In the genomic region with DNA sequence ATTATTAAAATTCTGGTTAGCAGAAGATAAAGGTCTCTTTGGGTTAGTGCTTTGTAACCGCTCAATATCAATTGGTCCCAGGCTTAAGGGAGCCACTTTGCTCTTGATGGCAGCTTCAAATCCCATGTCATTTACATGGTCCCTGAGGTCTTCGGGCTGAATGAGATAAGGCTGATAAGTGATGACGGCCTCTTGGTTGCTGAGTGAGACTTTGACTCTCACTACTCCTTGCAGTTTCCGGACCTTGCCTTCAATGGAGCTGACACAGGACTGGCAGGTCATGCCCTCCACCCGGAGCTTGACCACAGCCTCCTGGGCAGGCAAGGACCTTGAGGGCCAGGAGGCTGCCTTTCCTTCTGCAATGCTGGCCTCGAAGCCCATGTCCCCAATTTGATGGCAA, we compare ENCODE assay signal across 1 cellular context.
TF ChIP-seq lines count a peak whose summit lies in the region.

No MANE protein-coding gene starts in this region.

TF ChIP-seq in K562, 482 proteins besides CTCF, POLR2A, EP300 and RAD21 (continued from another document):
- TF ChIP-seq NBN (IDR thresholded peaks at IDR 0.05; ENCODE audit: low read depth) (0 out of 2 replicates have a peak, but pooled peaks have one; percentile 33), NCOA2 (IDR thresholded peaks at IDR 0.05; ENCODE audit: partially characterized antibody in 2 of 2) (peak in 1 of 2 experiments; percentile 79), PHTF2 (CRISPR knock-in tag; IDR thresholded peaks at IDR 0.05) (no peak), PPARD (CRISPR knock-in tag; IDR thresholded peaks at IDR 0.05) (no peak), ETV1 (tag; conservative IDR thresholded peaks at IDR 0.05; ENCODE audit: low read depth) (peak; percentile 28; the same call in 1 of the 2 replicates), TOE1 (IDR thresholded peaks at IDR 0.05; ENCODE audit: borderline replicate concordance) (no peak), TOE1 (CRISPR knock-in tag; IDR thresholded peaks at IDR 0.05; ENCODE audit: borderline replicate concordance, low read depth) (no peak), SP1 (CRISPR knock-in tag; IDR thresholded peaks at IDR 0.05) (0 out of 2 replicates have a peak, but pooled peaks have one; percentile 34), STAT5B (CRISPR knock-in tag; IDR thresholded peaks at IDR 0.05) (no peak), MEIS2 (IDR thresholded peaks at IDR 0.05; ENCODE audit: partially characterized antibody) (peak; percentile 84), JUND (IDR thresholded peaks at IDR 0.05; ENCODE audit: borderline replicate concordance, low read depth, low read length) (peak; percentile 72; the same call in 1 of the 2 replicates), JUND (tag; IDR thresholded peaks at IDR 0.05; ENCODE audit: borderline replicate concordance, low read depth, low read length) (peak; percentile 54; the same call in 1 of the 3 replicates), NFE2 (IDR thresholded peaks at IDR 0.05; ENCODE audit: low read depth) (no peak), FOXK1 (CRISPR knock-in tag; IDR thresholded peaks at IDR 0.05; ENCODE audit: borderline replicate concordance) (no peak), RBM39 (optimal IDR thresholded peaks at IDR 0.05; ENCODE audit: low read depth, low read length) (no peak), THRAP3 (IDR thresholded peaks at IDR 0.05; ENCODE audit: borderline replicate concordance) (no peak), NFATC3 (IDR thresholded peaks at IDR 0.05) (no peak), CBFA2T2 (conservative IDR thresholded peaks at IDR 0.05) (peak; percentile 76), CREM (IDR thresholded peaks at IDR 0.05; ENCODE audit: low read depth) (peak; percentile 73), FOXP1 (CRISPR knock-in tag; IDR thresholded peaks at IDR 0.05) (no peak), C11orf30 (IDR thresholded peaks at IDR 0.05; ENCODE audit: low read depth) (no peak), ATF7 (IDR thresholded peaks at IDR 0.05) (peak; percentile 14; the same call in 1 of the 2 replicates), CBFA2T3 (IDR thresholded peaks at IDR 0.05) (peak; percentile 87), ZNF121 (CRISPR knock-in tag; conservative IDR thresholded peaks at IDR 0.05) (no peak), CBX3 (IDR thresholded peaks at IDR 0.05; ENCODE audit: borderline replicate concordance in 1 of 2, low read length in 2 of 2) (peak in 1 of 2 experiments; percentile 37; a peak in 1 of 3 replicates), ZNF778 (CRISPR knock-in tag; IDR thresholded peaks at IDR 0.05) (no peak), FOXA3 (CRISPR knock-in tag; conservative IDR thresholded peaks at IDR 0.05 in 1 of 2, IDR thresholded peaks at IDR 0.05 in 1 of 2) (0 out of 4 replicates have a peak, but pooled peaks of 1 of the 2 experiments have one; percentile 15), RCOR1 (IDR thresholded peaks at IDR 0.05; ENCODE audit: borderline replicate concordance in 1 of 2, low read depth in 2 of 2, low read length in 2 of 2) (peak in 1 of 2 experiments; percentile 56; a peak in 1 of 4 replicates), SOX6 (IDR thresholded peaks at IDR 0.05) (0 out of 2 replicates have a peak, but pooled peaks have one; percentile 32), MTA2 (IDR thresholded peaks at IDR 0.05; ENCODE audit: low read depth) (0 out of 2 replicates have a peak, but pooled peaks have one; percentile 28), TEAD4 (IDR thresholded peaks at IDR 0.05; ENCODE audit: low read length) (peak; percentile 49), TEAD4 (CRISPR knock-in tag; IDR thresholded peaks at IDR 0.05; ENCODE audit: borderline replicate concordance) (no peak), ZNF518B (CRISPR knock-in tag; IDR thresholded peaks at IDR 0.05) (no peak), CTCFL (IDR thresholded peaks at IDR 0.05; ENCODE audit: borderline replicate concordance, insufficient read depth, low read depth, low read length, poor library complexity, severe bottlenecking) (no peak), HMGXB4 (CRISPR knock-in tag; IDR thresholded peaks at IDR 0.05) (no peak), EHMT2 (IDR thresholded peaks at IDR 0.05) (peak; percentile 67; the same call in 1 of the 2 replicates), NCOA6 (IDR thresholded peaks at IDR 0.05) (no peak), CXXC5 (CRISPR knock-in tag; IDR thresholded peaks at IDR 0.05) (peak; percentile 60)
- TF ChIP-seq, protein P1, sequence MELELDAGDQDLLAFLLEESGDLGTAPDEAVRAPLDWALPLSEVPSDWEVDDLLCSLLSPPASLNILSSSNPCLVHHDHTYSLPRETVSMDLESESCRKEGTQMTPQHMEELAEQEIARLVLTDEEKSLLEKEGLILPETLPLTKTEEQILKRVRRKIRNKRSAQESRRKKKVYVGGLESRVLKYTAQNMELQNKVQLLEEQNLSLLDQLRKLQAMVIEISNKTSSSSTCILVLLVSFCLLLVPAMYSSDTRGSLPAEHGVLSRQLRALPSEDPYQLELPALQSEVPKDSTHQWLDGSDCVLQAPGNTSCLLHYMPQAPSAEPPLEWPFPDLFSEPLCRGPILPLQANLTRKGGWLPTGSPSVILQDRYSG (tag; conservative IDR thresholded peaks at IDR 0.05; ENCODE audit: low read depth) = no peak
- TF ChIP-seq, protein P2, sequence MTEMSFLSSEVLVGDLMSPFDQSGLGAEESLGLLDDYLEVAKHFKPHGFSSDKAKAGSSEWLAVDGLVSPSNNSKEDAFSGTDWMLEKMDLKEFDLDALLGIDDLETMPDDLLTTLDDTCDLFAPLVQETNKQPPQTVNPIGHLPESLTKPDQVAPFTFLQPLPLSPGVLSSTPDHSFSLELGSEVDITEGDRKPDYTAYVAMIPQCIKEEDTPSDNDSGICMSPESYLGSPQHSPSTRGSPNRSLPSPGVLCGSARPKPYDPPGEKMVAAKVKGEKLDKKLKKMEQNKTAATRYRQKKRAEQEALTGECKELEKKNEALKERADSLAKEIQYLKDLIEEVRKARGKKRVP (CRISPR knock-in tag; IDR thresholded peaks at IDR 0.05) = no peak
- TF ChIP-seq, protein P3, sequence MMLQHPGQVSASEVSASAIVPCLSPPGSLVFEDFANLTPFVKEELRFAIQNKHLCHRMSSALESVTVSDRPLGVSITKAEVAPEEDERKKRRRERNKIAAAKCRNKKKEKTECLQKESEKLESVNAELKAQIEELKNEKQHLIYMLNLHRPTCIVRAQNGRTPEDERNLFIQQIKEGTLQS (IDR thresholded peaks at IDR 0.05) = peak; percentile 28; the same call in 1 of the 2 replicates
- TF ChIP-seq, protein P3 (CRISPR knock-in tag; conservative IDR thresholded peaks at IDR 0.05) = no peak
- TF ChIP-seq, protein P4, sequence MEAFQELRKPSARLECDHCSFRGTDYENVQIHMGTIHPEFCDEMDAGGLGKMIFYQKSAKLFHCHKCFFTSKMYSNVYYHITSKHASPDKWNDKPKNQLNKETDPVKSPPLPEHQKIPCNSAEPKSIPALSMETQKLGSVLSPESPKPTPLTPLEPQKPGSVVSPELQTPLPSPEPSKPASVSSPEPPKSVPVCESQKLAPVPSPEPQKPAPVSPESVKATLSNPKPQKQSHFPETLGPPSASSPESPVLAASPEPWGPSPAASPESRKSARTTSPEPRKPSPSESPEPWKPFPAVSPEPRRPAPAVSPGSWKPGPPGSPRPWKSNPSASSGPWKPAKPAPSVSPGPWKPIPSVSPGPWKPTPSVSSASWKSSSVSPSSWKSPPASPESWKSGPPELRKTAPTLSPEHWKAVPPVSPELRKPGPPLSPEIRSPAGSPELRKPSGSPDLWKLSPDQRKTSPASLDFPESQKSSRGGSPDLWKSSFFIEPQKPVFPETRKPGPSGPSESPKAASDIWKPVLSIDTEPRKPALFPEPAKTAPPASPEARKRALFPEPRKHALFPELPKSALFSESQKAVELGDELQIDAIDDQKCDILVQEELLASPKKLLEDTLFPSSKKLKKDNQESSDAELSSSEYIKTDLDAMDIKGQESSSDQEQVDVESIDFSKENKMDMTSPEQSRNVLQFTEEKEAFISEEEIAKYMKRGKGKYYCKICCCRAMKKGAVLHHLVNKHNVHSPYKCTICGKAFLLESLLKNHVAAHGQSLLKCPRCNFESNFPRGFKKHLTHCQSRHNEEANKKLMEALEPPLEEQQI (IDR thresholded peaks at IDR 0.05) = no peak
